In the genomic region with DNA sequence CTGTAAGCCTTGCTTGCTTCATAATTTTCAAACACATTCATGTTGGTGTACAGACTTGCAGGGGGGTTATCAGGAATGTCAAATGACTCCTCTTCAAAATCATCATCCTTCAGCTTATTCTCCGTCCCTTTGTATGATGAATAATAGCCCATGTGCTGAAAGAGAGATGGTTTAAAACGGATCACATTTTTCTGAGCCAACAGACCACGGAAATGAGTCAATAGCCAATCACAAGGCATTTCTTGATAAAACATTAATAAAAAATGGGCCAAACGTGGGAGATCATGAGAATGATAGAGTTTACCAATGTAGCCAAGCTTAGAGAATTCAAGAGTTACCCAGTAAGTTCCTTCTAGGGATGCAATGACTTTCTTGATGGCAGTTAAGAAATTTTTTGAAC, we compare ENCODE assay signal across 26 cellular contexts.
DNase-seq lines count a peak whose midpoint lies in the region; ATAC-seq, FAIRE-seq and TF ChIP-seq lines count a peak whose summit lies in the region.
"Had no signal": no experiment of that assay in that cellular context is flagged by ENCODE, and none has a peak within 500 bp of the region (broad histone marks: within the 10 kb centered on the region; RNA-seq: fewer than 3 reads in every experiment).

No MANE protein-coding gene starts in this region.

- in situ Hi-C loops in G401 (cut with HindIII; ENCODE audit: low sequenced_read_pairs), result no loop called here

- intact Hi-C loops in heart right ventricle (cut with DNase I) (no loop called here), Right ventricle myocardium inferior (cut with DNase I) (no loop called here)

- H3K4me3 ChIP-seq in fibroblast of pulmonary artery (replicated peaks; ENCODE audit: low read depth, low read length) (no peak overlapping the region), heart right ventricle (no peak overlapping the region)
- H3K4me3 ChIP-seq: GM23338, K562, MG63 had no signal

- WGBS in heart right ventricle, 2 donors, result 67 to 75% methylated on average over 4 of the region's 4 CpGs

- no peak overlapping the region for H3K27ac ChIP-seq in heart right ventricle
- H3K27ac ChIP-seq: C4-2B, RWPE1 had no signal

- no peaks in the 10 kb centered on the region for H3K27me3 ChIP-seq in heart right ventricle
- H3K27me3 ChIP-seq: MG63 had no signal

- DNase-seq in HS-27A (ENCODE audit: low read depth), result peak; percentile 14
- DNase-seq in RCC 7860 (ENCODE audit: low spot score), result peak; percentile 78
- peak; percentile 41 for DNase-seq in fibroblast of pulmonary artery (ENCODE audit: low read depth)
- peak; percentile 54 for DNase-seq in renal cortical epithelial cell (ENCODE audit: low read depth)
- DNase-seq in heart right ventricle, result no peak
- no peak for DNase-seq in NCI-H446 treated with DMSO at 0.1 percent for 48 hours (lab: John Stamatoyannopoulos, UW)
- DNase-seq in Right ventricle myocardium inferior (ENCODE audit: missing footprints), result no peak
- no peak for DNase-seq in G401 (ENCODE audit: low spot score)
- DNase-seq: Caco-2; CD8-positive, alpha-beta T cell; DMS79 treated with DMSO at 0.1 percent for 48 hours; H9; MG63; NCI-H1105 treated with DMSO at 0.1 percent for 48 hours; NCI-H146; NCI-H2029; NCI-H526 treated with DMSO at 0.1 percent for 48 hours; SHP77 treated with DMSO at 0.1 percent for 48 hours; SK-N-SH; SW 1271 had no signal

- ATAC-seq in heart right ventricle (no peak), Right ventricle myocardium inferior (no peak)
- ATAC-seq: CD8-positive, alpha-beta T cell; GM23338; K562 had no signal

- no peaks in the 10 kb centered on the region for H3K36me3 ChIP-seq in heart right ventricle
- H3K36me3 ChIP-seq: MG63 had no signal

- H3K4me1 ChIP-seq in heart right ventricle, result no peaks in the 10 kb centered on the region
- H3K4me1 ChIP-seq: Caco-2 had no signal

- peak; percentile 80 for FAIRE-seq in RCC 7860 (lab: Jason Lieb, UNC)
- FAIRE-seq: GM18507, HTR-8/SVneo, K562 had no signal

- H3K9me3 ChIP-seq in heart right ventricle, result no peaks in the 10 kb centered on the region
- H3K9me3 ChIP-seq: Caco-2, MG63, SK-N-SH had no signal

- TF ChIP-seq CTCF in fibroblast of pulmonary artery (IDR thresholded peaks at IDR 0.05; ENCODE audit: low read length, missing control alignments) (no peak), heart right ventricle (IDR thresholded peaks at IDR 0.05) (no peak)

Comparison
In these comparisons a context has a peak if more than half of its experiments do, and no peak if none do; other contexts are left out.
1. DNase-seq: peak in HS-27A (single experiment), RCC 7860 (single experiment), fibroblast of pulmonary artery (single experiment) and renal cortical epithelial cell (single experiment); none in heart right ventricle (0 of 2), NCI-H446 treated with DMSO at 0.1 percent for 48 hours (single experiment), Right ventricle myocardium inferior (single experiment) and G401 (single experiment).